ENCODE assay signal across 1 cellular context in the genomic region with DNA sequence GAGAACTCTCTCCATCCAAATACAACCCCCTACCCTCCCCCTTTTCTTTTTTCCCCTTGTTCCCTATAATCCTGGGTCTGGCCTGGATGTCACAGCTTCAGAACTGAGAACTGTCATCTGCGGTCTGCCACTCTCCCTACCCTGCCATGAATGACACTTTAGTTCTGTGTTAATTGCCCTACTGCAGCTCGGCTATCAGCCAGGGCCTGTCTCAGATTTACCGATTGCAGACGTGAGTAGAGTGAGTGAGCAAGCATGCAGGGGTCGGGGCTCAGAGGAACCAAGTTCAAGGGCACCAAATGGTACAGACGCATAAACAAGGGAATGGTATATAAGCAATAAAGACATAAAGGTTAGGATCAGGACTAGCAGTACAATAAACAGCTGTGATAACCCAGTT.
TF ChIP-seq lines count a peak whose summit lies in the region.

No MANE protein-coding gene starts in this region.

TF ChIP-seq in WTC11, 78 proteins besides CTCF, POLR2A, EP300 and RAD21 (continued from another document):
- TF ChIP-seq PRDM15 (CRISPR knock-in tag; IDR thresholded peaks at IDR 0.05) (no peak), NR3C1 (CRISPR knock-in tag; conservative IDR thresholded peaks at IDR 0.05; ENCODE audit: low read depth) (no peak)
- TF ChIP-seq, protein P1, sequence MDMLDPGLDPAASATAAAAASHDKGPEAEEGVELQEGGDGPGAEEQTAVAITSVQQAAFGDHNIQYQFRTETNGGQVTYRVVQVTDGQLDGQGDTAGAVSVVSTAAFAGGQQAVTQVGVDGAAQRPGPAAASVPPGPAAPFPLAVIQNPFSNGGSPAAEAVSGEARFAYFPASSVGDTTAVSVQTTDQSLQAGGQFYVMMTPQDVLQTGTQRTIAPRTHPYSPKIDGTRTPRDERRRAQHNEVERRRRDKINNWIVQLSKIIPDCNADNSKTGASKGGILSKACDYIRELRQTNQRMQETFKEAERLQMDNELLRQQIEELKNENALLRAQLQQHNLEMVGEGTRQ (CRISPR knock-in tag; IDR thresholded peaks at IDR 0.05) = no peak
